28 cellular contexts compared by ENCODE assay signal in the genomic region with DNA sequence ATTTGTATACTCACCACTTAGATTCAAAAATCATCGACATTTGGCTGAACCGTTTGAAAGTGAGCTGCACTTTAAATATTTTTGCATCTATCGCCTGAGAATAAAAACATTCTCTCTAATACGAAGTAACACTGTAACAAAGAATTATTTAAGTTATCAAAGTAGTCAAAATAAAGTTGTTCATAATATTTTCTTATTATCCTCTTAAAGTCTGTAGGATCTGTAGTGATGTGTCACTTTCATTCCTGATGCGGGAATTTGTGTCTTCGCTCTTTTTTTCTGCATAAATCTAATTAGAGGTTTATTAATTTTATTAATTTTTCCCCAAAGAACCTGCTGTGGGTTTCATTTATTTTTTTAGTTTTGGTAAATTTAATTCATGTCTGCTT.
"Had no signal": no experiment of that assay in that cellular context is flagged by ENCODE, and none has a peak within 500 bp of the region (broad histone marks: within the 10 kb centered on the region; RNA-seq: fewer than 3 reads in every experiment).

No MANE protein-coding gene starts in this region.

- H3K36me3 Mint-ChIP-seq: neural progenitor cell; stimulated activated effector memory CD8-positive, alpha-beta T cell treated with anti-CD3 and anti-CD28 coated beads, Interleukin-12 subunit alpha, Interleukin-12 subunit beta, amount 100 ng/mL, for 72 hours; type B pancreatic cell had no signal

- H3K79me2 ChIP-seq: parathyroid adenoma had no signal

- H3K9me3 ChIP-seq: lower lobe of right lung, neutrophil, sigmoid colon, uterus had no signal

- DNase-seq: hippocampal formation; kidney glomerular epithelial cell; left cardiac atrium; left ventricle myocardium superior; lower lobe of right lung; mammary epithelial cell; naive B cell; natural killer cell; nephron progenitor cell; occipital lobe; sigmoid colon; small intestine; spleen; stimulated activated CD4-positive, alpha-beta T cell treated with anti-CD3 and anti-CD28 coated beads, Interleukin-4, amount 100 ng/mL, for 24 hours; stimulated activated naive CD4-positive, alpha-beta T cell; tibial artery; uterus had no signal

- H3K27me3 Mint-ChIP-seq: type B pancreatic cell had no signal

- H3K4me1 Mint-ChIP-seq: naive B cell; neural progenitor cell; stimulated activated effector memory CD8-positive, alpha-beta T cell treated with anti-CD3 and anti-CD28 coated beads, Interleukin-12 subunit alpha, Interleukin-12 subunit beta, amount 100 ng/mL, for 72 hours had no signal

- H3K9ac ChIP-seq: neural progenitor cell, parathyroid adenoma had no signal

- H3K4me2 ChIP-seq: neural progenitor cell had no signal

- H3K27ac Mint-ChIP-seq: mesothelial cell of epicardium; naive B cell; natural killer cell; nephron progenitor cell; neural progenitor cell; stimulated activated effector memory CD8-positive, alpha-beta T cell treated with anti-CD3 and anti-CD28 coated beads, Interleukin-12 subunit alpha, Interleukin-12 subunit beta, amount 100 ng/mL, for 72 hours; stimulated activated naive CD8-positive, alpha-beta T cell treated with anti-CD3 and anti-CD28 coated beads, Interleukin-15, Interleukin-2, amounts not matched to agents 100 ng/mL and 50 ng/mL, for 24 hours; type B pancreatic cell had no signal

- H3K27me3 ChIP-seq: neural progenitor cell, neutrophil, right atrium auricular region, sigmoid colon, spleen, suprapubic skin, tibial artery, uterus had no signal

- H3K4me3 Mint-ChIP-seq: mesothelial cell of epicardium; naive B cell; natural killer cell; nephron progenitor cell; neural progenitor cell; stimulated activated effector memory CD8-positive, alpha-beta T cell treated with anti-CD3 and anti-CD28 coated beads, Interleukin-12 subunit alpha, Interleukin-12 subunit beta, amount 100 ng/mL, for 72 hours; stimulated activated naive CD8-positive, alpha-beta T cell treated with anti-CD3 and anti-CD28 coated beads, Interleukin-15, Interleukin-2, amounts not matched to agents 100 ng/mL and 50 ng/mL, for 24 hours; type B pancreatic cell had no signal

- H3K4me3 ChIP-seq: lower lobe of right lung, neural progenitor cell, right atrium auricular region, sigmoid colon, spleen, suprapubic skin, thoracic aorta, tibial artery, uterus had no signal

- H3K9me3 Mint-ChIP-seq: natural killer cell had no signal

- H2AFZ ChIP-seq: neural progenitor cell, parathyroid adenoma had no signal

- H3K27ac ChIP-seq: lower lobe of right lung, neural progenitor cell, neutrophil, parathyroid adenoma, right atrium auricular region, sigmoid colon, suprapubic skin, thoracic aorta, tibial artery, uterus had no signal

- H3K4me1 ChIP-seq: lower lobe of right lung, neural progenitor cell, parathyroid adenoma, right atrium auricular region, sigmoid colon, spleen, suprapubic skin, uterus had no signal

- H3K36me3 ChIP-seq: lower lobe of right lung, neutrophil, right atrium auricular region, sigmoid colon, spleen, suprapubic skin, thoracic aorta, tibial artery, uterus had no signal

- ATAC-seq: left cardiac atrium; left ventricle myocardium superior; lower lobe of right lung; natural killer cell; stimulated activated effector memory CD8-positive, alpha-beta T cell treated with anti-CD3 and anti-CD28 coated beads, Interleukin-12 subunit alpha, Interleukin-12 subunit beta, amount 100 ng/mL, for 72 hours had no signal

- FAIRE-seq: keratinocyte, small intestine had no signal
